In the genomic region with DNA sequence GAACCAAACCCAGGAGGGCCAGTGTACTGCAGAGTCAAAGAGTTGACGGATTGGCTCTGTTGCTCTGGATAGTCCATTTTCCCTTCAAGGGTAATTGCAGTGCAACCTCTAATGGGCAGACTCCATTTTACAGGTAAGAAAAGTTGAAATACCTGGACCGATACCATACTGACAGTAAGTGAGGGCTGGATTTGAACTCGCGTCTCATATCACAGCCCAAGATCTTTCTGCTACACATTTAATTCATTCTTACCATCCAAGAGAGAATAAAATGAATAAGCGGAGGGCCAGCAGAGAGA, we compare ENCODE assay signal across 8 cellular contexts. TPM values are rescaled to one million over a fixed set of nuclear protein-coding genes. Genes with fewer than 3 reads are reported as not detected.
DNase-seq lines count a peak whose midpoint lies in the region; ATAC-seq and TF ChIP-seq lines count a peak whose summit lies in the region.

No MANE protein-coding gene starts in this region.

- H3K27me3 ChIP-seq in Caco-2 (replicated peaks; ENCODE audit: control insufficient read depth, insufficient read depth, low read length) = no peaks in the 10 kb centered on the region
- no peaks in the 10 kb centered on the region for H3K27me3 ChIP-seq in MM.1S (replicated peaks; ENCODE audit: insufficient read depth, low read length)
- no peaks in the 10 kb centered on the region for H3K27me3 ChIP-seq in endodermal cell (ENCODE audit: control insufficient read depth, insufficient read depth, low read length, poor library complexity, severe bottlenecking)
- peaks cover 50% of the 10 kb centered on the region for H3K27me3 ChIP-seq in neutrophil

- H3K36me3 Mint-ChIP-seq in Caco-2 (ENCODE audit: insufficient read depth, unreplicated experiment) = peaks cover 14% of the 10 kb centered on the region
- H3K36me3 Mint-ChIP-seq in endodermal cell (ENCODE audit: low read depth) = peaks cover 15% of the 10 kb centered on the region

- H3K4me2 ChIP-seq in MM.1S (ENCODE audit: low read depth, low read length) = peak overlapping the region; percentile 74

- peaks cover 7% of the 10 kb centered on the region for H3K4me1 Mint-ChIP-seq in Caco-2 (ENCODE audit: low read depth, unreplicated experiment)
- peaks cover 9% of the 10 kb centered on the region for H3K4me1 Mint-ChIP-seq in endodermal cell

- H3F3A ChIP-seq in MM.1S (ENCODE audit: insufficient read depth, low read length) = no peaks in the 10 kb centered on the region

- H3K79me2 ChIP-seq in MM.1S (ENCODE audit: low read length) = peaks cover 16% of the 10 kb centered on the region

- H3K27me3 Mint-ChIP-seq in Caco-2 (ENCODE audit: insufficient read depth, unreplicated experiment) = no peaks in the 10 kb centered on the region
- H3K27me3 Mint-ChIP-seq in endodermal cell (ENCODE audit: insufficient read depth) = no peaks in the 10 kb centered on the region

- CTCF ChIA-PET in Caco-2 (lab: Charles Lee) = no interaction called here

- H3K27ac ChIP-seq in MM.1S (ENCODE audit: low read length) (no peak overlapping the region), endodermal cell (ENCODE audit: low read depth, low read length) (no peak overlapping the region), neutrophil (peak overlapping the region; percentile 68)

- H3K4me1 ChIP-seq in Caco-2 = peaks cover 18% of the 10 kb centered on the region; the same call in 1 of the 2 replicates
- no peaks in the 10 kb centered on the region for H3K4me1 ChIP-seq in MM.1S (ENCODE audit: low read length)
- H3K4me1 ChIP-seq in endodermal cell (ENCODE audit: control insufficient read depth, insufficient read depth, low read length) = no peaks in the 10 kb centered on the region
- peaks cover 12 to 14% of the 10 kb centered on the region in 2 experiments for H3K4me1 ChIP-seq in neutrophil (ENCODE audit: control insufficient read depth in 1 of 2, insufficient read depth in 1 of 2, low read depth in 1 of 2, low read length in 1 of 2)

- POLR2A ChIA-PET in Caco-2 (lab: Charles Lee) = no interaction called here

- no peaks in the 10 kb centered on the region for H3K36me3 ChIP-seq in Caco-2 (ENCODE audit: control insufficient read depth, insufficient read depth, low read length)
- no peaks in the 10 kb centered on the region for H3K36me3 ChIP-seq in MM.1S (replicated peaks; ENCODE audit: insufficient read depth, low read length)
- peaks cover 22% of the 10 kb centered on the region for H3K36me3 ChIP-seq in endodermal cell (ENCODE audit: control insufficient read depth, insufficient read depth, low read length)
- H3K36me3 ChIP-seq in neutrophil = no peaks in the 10 kb centered on the region

- no peaks in the 10 kb centered on the region for H4K20me1 ChIP-seq in MM.1S (ENCODE audit: insufficient read depth, low read length)

- H2AFZ ChIP-seq in MM.1S (ENCODE audit: low read length) = peak overlapping the region; percentile 70

- H3K4me3 ChIP-seq in Caco-2 (ENCODE audit: low read depth, low read length) (peak overlapping the region; percentile 99), MM.1S (ENCODE audit: low read length) (peak overlapping the region; percentile 73), endodermal cell (ENCODE audit: low read length) (peak overlapping the region; percentile 96), neutrophil (ENCODE audit: low read depth in 1 of 2, low read length in 1 of 2) (peak overlapping the region; percentile 72 to 77)

- H3K4me3 Mint-ChIP-seq in Caco-2 (ENCODE audit: unreplicated experiment) = peak overlapping the region; percentile 73
- H3K4me3 Mint-ChIP-seq in endodermal cell = peak overlapping the region; percentile 76

- no peak for DNase-seq in Caco-2
- DNase-seq in MM.1S = no peak
- DNase-seq in endodermal cell = no peak
- no peak for DNase-seq in NCI-H1092 treated with DMSO at 0.1 percent for 48 hours (lab: John Stamatoyannopoulos, UW)
- no peak for DNase-seq in occipital lobe (lab: John Stamatoyannopoulos, UW)

- 56 to 65% methylated on average over 4 to 5 of the region's 5 CpGs for WGBS in endodermal cell (ENCODE audit: insufficient coverage in 1 of 2, insufficient read length in 1 of 2), 2 experiments

- intact Hi-C loops in Caco-2 (cut with micrococcal nuclease; ENCODE audit: unreplicated experiment) = loop anchor here (2.0 to 5.0 kb wide), 4 partner anchors 90 to 615 kb away; no protein-coding TSS in a partner anchor

- H3K9me3 ChIP-seq in Caco-2 = no peaks in the 10 kb centered on the region
- H3K9me3 ChIP-seq in MM.1S (replicated peaks; ENCODE audit: insufficient read depth, low read length) = no peaks in the 10 kb centered on the region
- H3K9me3 ChIP-seq in endodermal cell (ENCODE audit: control insufficient read depth, low read length) = no peaks in the 10 kb centered on the region
- H3K9me3 ChIP-seq in neutrophil = no peaks in the 10 kb centered on the region

- ATAC-seq in HG03342 (IDR thresholded peaks at IDR 0.05; ENCODE audit: unreplicated experiment) (no peak), HG03139 (IDR thresholded peaks at IDR 0.05; ENCODE audit: unreplicated experiment) (no peak)

- no peaks in the 10 kb centered on the region for H3K9me3 Mint-ChIP-seq in Caco-2 (ENCODE audit: unreplicated experiment)
- no peaks in the 10 kb centered on the region for H3K9me3 Mint-ChIP-seq in endodermal cell

- no TSS peak for BruUV-seq in Caco-2 (replicated peaks; lab: Mats Ljungman, UMichigan)

- H3K9me2 ChIP-seq in MM.1S (replicated peaks; ENCODE audit: insufficient read depth, low read length) = no peaks in the 10 kb centered on the region

- H3K27ac Mint-ChIP-seq in Caco-2 (ENCODE audit: unreplicated experiment) (peak overlapping the region; percentile 44), endodermal cell (peak overlapping the region; percentile 84)

- no peak for TF ChIP-seq CTCF in Caco-2 (IDR thresholded peaks at IDR 0.05; ENCODE audit: insufficient read depth in 1 of 2, low read depth in 1 of 2, low read length in 1 of 2, severe bottlenecking in 1 of 2, unreplicated experiment in 1 of 2)
- TF ChIP-seq CTCF in MM.1S (IDR thresholded peaks at IDR 0.05; ENCODE audit: low read length) = no peak
- TF ChIP-seq CTCF in endodermal cell (conservative IDR thresholded peaks at IDR 0.05) = no peak
- no peak for TF ChIP-seq CTCF in neutrophil (IDR thresholded peaks at IDR 0.05)

- H3K9ac ChIP-seq in MM.1S (ENCODE audit: low read length) (peak overlapping the region; percentile 70), endodermal cell (ENCODE audit: extremely low read depth, low read length, poor library complexity, severe bottlenecking) (no peak overlapping the region)

RNA-seq across cellular contexts. Expression of a gene that starts 0.4 kb away (rescaled TPM):
- 77.1 and 77.6 TPM in 2 replicates for total RNA-seq in Caco-2 (2022)
- total RNA-seq in endodermal cell = 100 to 1,000 TPM; 111 to 142 TPM
- 93.2 TPM for polyA plus RNA-seq in endodermal cell (2013, experiment 1 of 2)
- polyA plus RNA-seq in endodermal cell (2013, experiment 2 of 2) = 84.6 TPM
- 80.6 TPM for total RNA-seq in occipital lobe

RNA-seq across cellular contexts. Expression of a gene that starts 7.7 kb away (rescaled TPM):
- total RNA-seq in Caco-2 (2022) (25.2 and 27.7 TPM in 2 replicates), endodermal cell (10 to 100 TPM; 23.8 to 45.5 TPM), occipital lobe (9.0 TPM)
- polyA plus RNA-seq in endodermal cell (2013, experiment 1 of 2) = 15.0 TPM
- 15.1 TPM for polyA plus RNA-seq in endodermal cell (2013, experiment 2 of 2)
